ENCODE assay signal across 8 cellular contexts in the genomic region with DNA sequence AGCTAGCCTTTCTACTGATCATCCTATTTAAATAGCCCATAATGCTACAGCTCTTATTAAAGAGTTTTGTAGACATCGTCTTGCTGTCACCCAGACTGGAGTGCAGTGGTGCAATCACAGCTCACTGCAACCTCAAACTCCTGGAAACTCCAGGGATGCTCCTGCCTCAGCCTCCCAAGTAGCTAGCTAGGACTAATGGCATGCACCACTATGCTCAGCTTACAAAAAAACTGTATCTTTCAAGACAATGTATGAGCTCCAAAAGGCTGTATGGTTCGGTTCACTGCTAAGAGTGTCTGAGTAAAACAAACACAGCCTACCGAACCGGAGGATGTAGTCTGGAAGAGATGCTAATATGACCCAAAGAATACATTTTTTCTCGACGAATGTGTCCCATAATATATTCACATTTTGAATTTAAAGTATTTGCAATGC. TPM values are rescaled to one million over a fixed set of nuclear protein-coding genes. Genes with fewer than 3 reads are reported as not detected.
A peak's percentile ranks its signal among the peaks of the same experiment; 100 is the strongest.
DNase-seq lines count a peak whose midpoint lies in the region; ATAC-seq and TF ChIP-seq lines count a peak whose summit lies in the region.

No MANE protein-coding gene starts in this region.

- no peaks in the 10 kb centered on the region for H3K27me3 ChIP-seq in suprapubic skin

- H3K4me3 ChIP-seq in foreskin fibroblast (ENCODE audit: low read depth in 1 of 2, low read length in 2 of 2), result peak overlapping the region; percentile 89 to 96
- peak overlapping the region; percentile 87 for H3K4me3 ChIP-seq in suprapubic skin

- peaks cover 52% of the 10 kb centered on the region for H3K36me3 ChIP-seq in suprapubic skin

- TF ChIP-seq CTCF in foreskin fibroblast (IDR thresholded peaks at IDR 0.05; ENCODE audit: low read depth, low read length), result no peak
- no peak for TF ChIP-seq CTCF in suprapubic skin (IDR thresholded peaks at IDR 0.05)

- no peaks in the 10 kb centered on the region for H3K27me3 Mint-ChIP-seq in activated naive CD4-positive, alpha-beta T cell treated with anti-CD3 and anti-CD28 coated beads for 36 hours (ENCODE audit: low read depth)
- no peaks in the 10 kb centered on the region for H3K27me3 Mint-ChIP-seq in activated CD4-positive, alpha-beta memory T cell treated with anti-CD3 and anti-CD28 coated beads, Interleukin-2, amount 10 ng/mL, durations not matched to agents 7 days and 5 days

- H3K27ac ChIP-seq in suprapubic skin, result no peak overlapping the region

- peaks cover 53% of the 10 kb centered on the region for H3K4me1 Mint-ChIP-seq in activated naive CD4-positive, alpha-beta T cell treated with anti-CD3 and anti-CD28 coated beads for 36 hours (ENCODE audit: low read depth)
- peaks cover 69% of the 10 kb centered on the region for H3K4me1 Mint-ChIP-seq in activated CD4-positive, alpha-beta memory T cell treated with anti-CD3 and anti-CD28 coated beads, Interleukin-2, amount 10 ng/mL, durations not matched to agents 7 days and 5 days

- DNase-seq in activated naive CD4-positive, alpha-beta T cell treated with anti-CD3 and anti-CD28 coated beads for 36 hours, result no peak
- no peak for DNase-seq in activated naive CD4-positive, alpha-beta T cell treated with Interleukin-2 at 50 U/mL for 16 hours
- DNase-seq in activated CD4-positive, alpha-beta memory T cell treated with anti-CD3 and anti-CD28 coated beads, Interleukin-2, amount 10 ng/mL, durations not matched to agents 7 days and 5 days, result no peak
- DNase-seq in foreskin fibroblast (no peak), suprapubic skin (ENCODE audit: low spot score in 2 of 2) (no peak), AG08395 (ENCODE audit: low spot score) (no peak)

- intact Hi-C loops in activated naive CD4-positive, alpha-beta T cell treated with anti-CD3 and anti-CD28 coated beads for 36 hours (cut with micrococcal nuclease), result loop anchor here (1.0 kb wide), 2 partner anchors 8 to 76 kb away; no protein-coding TSS in a partner anchor

- H3K36me3 Mint-ChIP-seq in activated naive CD4-positive, alpha-beta T cell treated with anti-CD3 and anti-CD28 coated beads for 36 hours (ENCODE audit: low read depth), result peaks cover 76% of the 10 kb centered on the region
- H3K36me3 Mint-ChIP-seq in activated CD4-positive, alpha-beta memory T cell treated with anti-CD3 and anti-CD28 coated beads, Interleukin-2, amount 10 ng/mL, durations not matched to agents 7 days and 5 days (ENCODE audit: low read depth), result peaks cover 82% of the 10 kb centered on the region

- H3K27ac Mint-ChIP-seq in activated naive CD4-positive, alpha-beta T cell treated with anti-CD3 and anti-CD28 coated beads for 36 hours, result peak overlapping the region; percentile 97
- peak overlapping the region; percentile 98 for H3K27ac Mint-ChIP-seq in activated CD4-positive, alpha-beta memory T cell treated with anti-CD3 and anti-CD28 coated beads, Interleukin-2, amount 10 ng/mL, durations not matched to agents 7 days and 5 days

- no peaks in the 10 kb centered on the region for H3K9me3 Mint-ChIP-seq in activated naive CD4-positive, alpha-beta T cell treated with anti-CD3 and anti-CD28 coated beads for 36 hours
- no peaks in the 10 kb centered on the region for H3K9me3 Mint-ChIP-seq in activated CD4-positive, alpha-beta memory T cell treated with anti-CD3 and anti-CD28 coated beads, Interleukin-2, amount 10 ng/mL, durations not matched to agents 7 days and 5 days

- POLR2A ChIA-PET in activated CD4-positive, alpha-beta memory T cell treated with anti-CD3 and anti-CD28 coated beads, Interleukin-2, amount 10 ng/mL, durations not matched to agents 7 days and 5 days (lab: Charles Lee), result interaction anchor here (0.6 to 9.6 kb wide), 14 partner anchors 8 to 1505 kb away, joined by 3 to 325 read pairs (median 4); partner anchors contain the start of genes CEP295 and MED17

- WGBS in suprapubic skin, result 61% methylated on average over 6 of the region's 6 CpGs

- peak overlapping the region; percentile 93 for H3K4me3 Mint-ChIP-seq in activated naive CD4-positive, alpha-beta T cell treated with anti-CD3 and anti-CD28 coated beads for 36 hours
- peak overlapping the region; percentile 99 for H3K4me3 Mint-ChIP-seq in activated CD4-positive, alpha-beta memory T cell treated with anti-CD3 and anti-CD28 coated beads, Interleukin-2, amount 10 ng/mL, durations not matched to agents 7 days and 5 days

- no peak for TF ChIP-seq POLR2A in suprapubic skin (IDR thresholded peaks at IDR 0.05)

- CTCF ChIA-PET in activated naive CD4-positive, alpha-beta T cell treated with anti-CD3 and anti-CD28 coated beads for 36 hours (lab: Charles Lee), result interaction anchor here (1.9 kb wide), 1 partner anchor 45 kb away, joined by 7 read pairs; the partner anchor contains the start of gene MED17
- CTCF ChIA-PET in activated CD4-positive, alpha-beta memory T cell treated with anti-CD3 and anti-CD28 coated beads, Interleukin-2, amount 10 ng/mL, durations not matched to agents 7 days and 5 days (lab: Charles Lee), result interaction anchor here (0.7 to 5.0 kb wide), 3 partner anchors 44 to 767 kb away, joined by 3 to 47 read pairs (median 3); partner anchors contain the start of gene MED17

- ATAC-seq in HG03520 (IDR thresholded peaks at IDR 0.05; ENCODE audit: unreplicated experiment) (no peak), GM18519 (IDR thresholded peaks at IDR 0.05; ENCODE audit: low FRiP score, unreplicated experiment) (no peak)

- H3K9me3 ChIP-seq in suprapubic skin, result no peaks in the 10 kb centered on the region

- TF ChIP-seq EP300 in suprapubic skin (IDR thresholded peaks at IDR 0.05), result no peak

- H3K4me1 ChIP-seq in suprapubic skin, result peaks cover 61% of the 10 kb centered on the region

RNA-seq across cellular contexts. Expression of gene TAF1D, which starts 2.6 kb away (rescaled TPM):
- 100 to 1,000 TPM; 442 to 482 TPM for total RNA-seq in activated naive CD4-positive, alpha-beta T cell treated with anti-CD3 and anti-CD28 coated beads for 36 hours
- 100 to 1,000 TPM; 183 to 184 TPM for total RNA-seq in activated CD4-positive, alpha-beta memory T cell treated with anti-CD3 and anti-CD28 coated beads, Interleukin-2, amount 10 ng/mL, durations not matched to agents 7 days and 5 days
- total RNA-seq in suprapubic skin, result 100 to 1,000 TPM in 1 of 4 donors, 10 to 100 TPM in 3; 53.5 to 142 (median 81.1) TPM

RNA-seq across cellular contexts. Expression of gene C11orf54, which starts 2.8 kb away (rescaled TPM):
- total RNA-seq in activated naive CD4-positive, alpha-beta T cell treated with anti-CD3 and anti-CD28 coated beads for 36 hours, result 10 to 100 TPM; 15.1 to 16.3 TPM
- 10 to 100 TPM; 24.4 to 24.6 TPM for total RNA-seq in activated CD4-positive, alpha-beta memory T cell treated with anti-CD3 and anti-CD28 coated beads, Interleukin-2, amount 10 ng/mL, durations not matched to agents 7 days and 5 days
- 10 to 100 TPM; 19.4 to 62.1 (median 26.5) TPM for total RNA-seq in suprapubic skin

RNA-seq across cellular contexts. Expression of gene MED17, which starts 45.4 kb away (rescaled TPM):
- 10 to 100 TPM; 19.4 to 22.6 TPM for total RNA-seq in activated naive CD4-positive, alpha-beta T cell treated with anti-CD3 and anti-CD28 coated beads for 36 hours
- 10 to 100 TPM; 40.6 to 42.9 TPM for total RNA-seq in activated CD4-positive, alpha-beta memory T cell treated with anti-CD3 and anti-CD28 coated beads, Interleukin-2, amount 10 ng/mL, durations not matched to agents 7 days and 5 days
- 10 to 100 TPM; 20.3 to 32.2 (median 29.2) TPM for total RNA-seq in suprapubic skin
